Comparison of ENCODE assay signal across 28 cellular contexts in the genomic region with DNA sequence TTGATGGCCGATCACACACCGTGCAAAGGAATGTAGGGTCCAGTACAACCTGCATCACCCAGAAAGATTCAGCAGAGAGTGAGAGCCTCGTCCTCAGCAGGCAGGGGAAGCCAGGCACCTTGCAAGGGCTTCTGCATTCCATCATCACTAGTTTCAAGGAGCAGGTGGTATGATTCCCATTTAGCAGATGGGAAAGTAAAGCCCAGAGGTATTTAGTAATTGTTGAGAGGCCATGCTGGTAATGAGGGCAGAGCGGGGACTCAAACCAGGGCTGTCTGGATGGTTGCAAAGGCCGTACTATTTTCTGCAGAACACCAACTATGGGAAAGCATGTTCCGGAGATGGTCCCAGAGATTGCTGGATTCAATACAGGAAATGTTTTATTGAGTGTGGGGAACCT.
DNase-seq lines count a peak whose midpoint lies in the region; ATAC-seq, FAIRE-seq and TF ChIP-seq lines count a peak whose summit lies in the region.
"Had no signal": no experiment of that assay in that cellular context is flagged by ENCODE, and none has a peak within 500 bp of the region (broad histone marks: within the 10 kb centered on the region; RNA-seq: fewer than 3 reads in every experiment).

No MANE protein-coding gene starts in this region.

- H2AK5ac ChIP-seq in trophoblast cell (ENCODE audit: low read length), result no peak overlapping the region

- no peak overlapping the region for H4K8ac ChIP-seq in trophoblast cell (ENCODE audit: low read depth, low read length)

- TF ChIP-seq EP300 in HepG2 (IDR thresholded peaks at IDR 0.05; ENCODE audit: low read depth in 2 of 2, low read length in 2 of 2) (no peak), HepG2 (CRISPR knock-in tag; IDR thresholded peaks at IDR 0.05; ENCODE audit: borderline replicate concordance) (no peak)

- H3K9me3 ChIP-seq in HepG2 (ENCODE audit: low read length) (no peaks in the 10 kb centered on the region), right lobe of liver (no peaks in the 10 kb centered on the region), trophoblast cell (ENCODE audit: insufficient read depth, low read depth, low read length) (no peaks in the 10 kb centered on the region)
- H3K9me3 ChIP-seq: body of pancreas, tibial nerve had no signal

- no peak for TF ChIP-seq RAD21 in HepG2 (CRISPR knock-in tag; IDR thresholded peaks at IDR 0.05)

- peaks cover 3% of the 10 kb centered on the region for H3K27me3 Mint-ChIP-seq in activated T-helper 1 cell treated with anti-CD3 and anti-CD28 coated beads, Interleukin-12 subunit alpha, Interleukin-12 subunit beta, Interleukin-2, Interleukin-4 antibody, amounts not matched to agents 30 ng/mL and 10 ng/mL and 1 ng/mL, durations not matched to agents 14 hours and 24 hours and 36 hours (ENCODE audit: insufficient read depth)

- H3K36me3 ChIP-seq in HepG2 (replicated peaks in 1 of 2; ENCODE audit: control insufficient read depth in 1 of 2, insufficient read depth in 2 of 2, low read length in 2 of 2) (no peaks in the 10 kb centered on the region), right lobe of liver (no peaks in the 10 kb centered on the region), trophoblast cell (ENCODE audit: control insufficient read depth in 1 of 2, insufficient read depth in 2 of 2, low read length in 2 of 2) (no peaks in the 10 kb centered on the region)
- H3K36me3 ChIP-seq: tibial nerve had no signal

- no peaks in the 10 kb centered on the region for H4K20me1 ChIP-seq in HepG2 (ENCODE audit: insufficient read depth, low read length)

- H2AFZ ChIP-seq in HepG2 (ENCODE audit: low read length) (no peak overlapping the region), trophoblast cell (ENCODE audit: insufficient read depth, low read length, poor library complexity) (no peak overlapping the region)

- BruUV-seq in HepG2 (replicated peaks; lab: Mats Ljungman, UMichigan), result no TSS peak

- FAIRE-seq in HepG2 (lab: Jason Lieb, UNC), result no peak
- FAIRE-seq: islet of Langerhans had no signal

- no peak overlapping the region for H3K4ac ChIP-seq in trophoblast cell (ENCODE audit: low read depth, low read length)

- no peak overlapping the region for H3K4me3 Mint-ChIP-seq in activated T-helper 1 cell treated with anti-CD3 and anti-CD28 coated beads, Interleukin-12 subunit alpha, Interleukin-12 subunit beta, Interleukin-2, Interleukin-4 antibody, amounts not matched to agents 30 ng/mL and 10 ng/mL and 1 ng/mL, durations not matched to agents 14 hours and 24 hours and 36 hours
- H3K4me3 Mint-ChIP-seq: mesothelial cell of epicardium; naive thymus-derived CD4-positive, alpha-beta T cell; stimulated activated naive CD8-positive, alpha-beta T cell treated with anti-CD3 and anti-CD28 coated beads, Interleukin-15, amount 100 ng/mL, for 72 hours had no signal

- H3K4me1 ChIP-seq in HepG2 (ENCODE audit: insufficient read depth, low read length) (0 out of 2 replicates have a peak, but pooled peaks cover 7% of the 10 kb centered on the region), right lobe of liver (no peaks in the 10 kb centered on the region), trophoblast cell (ENCODE audit: control insufficient read depth in 1 of 2, insufficient read depth in 2 of 2, low read length in 2 of 2) (peaks cover 6 to 17% of the 10 kb centered on the region in 2 experiments)

- H3K27ac Mint-ChIP-seq in activated T-helper 1 cell treated with anti-CD3 and anti-CD28 coated beads, Interleukin-12 subunit alpha, Interleukin-12 subunit beta, Interleukin-2, Interleukin-4 antibody, amounts not matched to agents 30 ng/mL and 10 ng/mL and 1 ng/mL, durations not matched to agents 14 hours and 24 hours and 36 hours, result no peak overlapping the region
- H3K27ac Mint-ChIP-seq: mesothelial cell of epicardium; naive thymus-derived CD4-positive, alpha-beta T cell; stimulated activated naive CD8-positive, alpha-beta T cell treated with anti-CD3 and anti-CD28 coated beads, Interleukin-15, amount 100 ng/mL, for 72 hours had no signal

- CTCF ChIA-PET in HepG2 (lab: Yijun Ruan, JAX; ENCODE audit: low intra/inter-chr PET ratio, low total read pairs), result no interaction called here

- no peak overlapping the region for H4K91ac ChIP-seq in trophoblast cell (ENCODE audit: low read depth, low read length)

- no peak overlapping the region for H2BK120ac ChIP-seq in trophoblast cell (ENCODE audit: insufficient read depth, low read length, poor library complexity)

- no peak for TF ChIP-seq POLR2A in HepG2 (IDR thresholded peaks at IDR 0.05; ENCODE audit: insufficient read depth in 1 of 2, low read depth in 2 of 2, low read length in 2 of 2)
- no peak for TF ChIP-seq POLR2A in right lobe of liver (IDR thresholded peaks at IDR 0.05)

- H2BK12ac ChIP-seq in trophoblast cell (ENCODE audit: low read length), result no peak overlapping the region

- no peak overlapping the region for H3K18ac ChIP-seq in trophoblast cell (ENCODE audit: low read length)

- H4K12ac ChIP-seq in trophoblast cell (ENCODE audit: low read depth, low read length), result no peak overlapping the region

- H3K27me3 ChIP-seq in HepG2 (ENCODE audit: control insufficient read depth in 1 of 2, insufficient read depth in 2 of 2, low read length in 2 of 2) (peaks cover 0 to 42% of the 10 kb centered on the region in 2 experiments; a peak in 4 of 5 replicates), right lobe of liver (no peaks in the 10 kb centered on the region), dorsolateral prefrontal cortex (peaks cover 0 to 4% (median 0%) of the 10 kb centered on the region in 45 donors), trophoblast cell (ENCODE audit: insufficient read depth, low read length) (no peaks in the 10 kb centered on the region)
- H3K27me3 ChIP-seq: body of pancreas, tibial nerve had no signal

- POLR2A ChIA-PET in HepG2 (lab: Yijun Ruan, JAX), result no interaction called here

- H3K9ac ChIP-seq in HepG2 (ENCODE audit: insufficient read depth, low read depth, low read length) (no peak overlapping the region), trophoblast cell (ENCODE audit: low read length) (no peak overlapping the region)

- no peaks in the 10 kb centered on the region for H3K9me3 Mint-ChIP-seq in activated T-helper 1 cell treated with anti-CD3 and anti-CD28 coated beads, Interleukin-12 subunit alpha, Interleukin-12 subunit beta, Interleukin-2, Interleukin-4 antibody, amounts not matched to agents 30 ng/mL and 10 ng/mL and 1 ng/mL, durations not matched to agents 14 hours and 24 hours and 36 hours
- H3K9me3 Mint-ChIP-seq: mesothelial cell of epicardium; stimulated activated naive CD8-positive, alpha-beta T cell treated with anti-CD3 and anti-CD28 coated beads, Interleukin-15, amount 100 ng/mL, for 72 hours had no signal

- H3K27ac ChIP-seq in HepG2 (ENCODE audit: extremely low read length, insufficient read depth, low read length), result no peak overlapping the region
- H3K27ac ChIP-seq in right lobe of liver, result no peak overlapping the region
- peak overlapping the region in 49 of 59 donors; percentile 21 to 87 (median 75) for H3K27ac ChIP-seq in dorsolateral prefrontal cortex
- no peak overlapping the region for H3K27ac ChIP-seq in trophoblast cell (ENCODE audit: low read depth, low read length)
- H3K27ac ChIP-seq: epithelial cell of prostate had no signal

- H3K4me2 ChIP-seq in HepG2 (ENCODE audit: low read depth, low read length) (no peak overlapping the region), trophoblast cell (ENCODE audit: low read length) (no peak overlapping the region)

- in situ Hi-C loops in HepG2 (cut with HindIII; ENCODE audit: extremely low pct_ligation_motif_present, low pct_unique_long_range_greater_than_20kb), result no loop called here

- H3K79me1 ChIP-seq in trophoblast cell (ENCODE audit: low read length), result no peaks in the 10 kb centered on the region

- ATAC-seq in HepG2 (no peak), right lobe of liver (no peak)
- ATAC-seq: naive thymus-derived CD4-positive, alpha-beta T cell; PC-3; stimulated activated naive CD8-positive, alpha-beta T cell treated with anti-CD3 and anti-CD28 coated beads, Interleukin-15, amount 100 ng/mL, for 72 hours had no signal

- no peak overlapping the region for H3K14ac ChIP-seq in trophoblast cell (ENCODE audit: low read length)

- intact Hi-C loops in HepG2 (cut with micrococcal nuclease; ENCODE audit: unreplicated experiment), result no loop called here
- intact Hi-C loops in right lobe of liver (cut with DNase I), result no loop called here
- intact Hi-C loops in dorsolateral prefrontal cortex (cut with DNase I), result loop anchor here in 1 of 2 donors (5.0 kb wide), 1 partner anchor 117 kb away; no protein-coding TSS in a partner anchor
- intact Hi-C loops in activated T-helper 1 cell treated with anti-CD3 and anti-CD28 coated beads, Interleukin-12 subunit alpha, Interleukin-12 subunit beta, Interleukin-2, Interleukin-4 antibody, amounts not matched to agents 30 ng/mL and 10 ng/mL and 1 ng/mL, durations not matched to agents 14 hours and 24 hours and 36 hours (cut with micrococcal nuclease), result no loop called here

- H3K79me2 ChIP-seq in HepG2 (ENCODE audit: insufficient read depth, low read length) (no peaks in the 10 kb centered on the region), trophoblast cell (ENCODE audit: control insufficient read depth, insufficient read depth, low read length, poor library complexity) (no peaks in the 10 kb centered on the region)

- no peak overlapping the region for H2BK5ac ChIP-seq in trophoblast cell (ENCODE audit: low read depth, low read length, poor library complexity)

- H3K4me3 ChIP-seq in HepG2 (replicated peaks in 1 of 3; ENCODE audit: insufficient read depth in 1 of 3, low read depth in 2 of 3, low read length in 3 of 3), result no peak overlapping the region
- H3K4me3 ChIP-seq in right lobe of liver, result no peak overlapping the region
- H3K4me3 ChIP-seq in dorsolateral prefrontal cortex, result no peak overlapping the region
- H3K4me3 ChIP-seq in trophoblast cell (ENCODE audit: low read depth, low read length), result no peak overlapping the region
- H3K4me3 ChIP-seq: body of pancreas, tibial nerve had no signal

- TF ChIP-seq CTCF in HepG2 (CRISPR knock-in tag; IDR thresholded peaks at IDR 0.05) (no peak), right lobe of liver (IDR thresholded peaks at IDR 0.05) (no peak), dorsolateral prefrontal cortex (IDR thresholded peaks at IDR 0.05 in 54 of 56, conservative IDR thresholded peaks at IDR 0.05 in 2 of 56; ENCODE audit: low read depth in 1 of 56, partially characterized antibody in 56 of 56) (no peak)

- no peak overlapping the region for H3K23ac ChIP-seq in trophoblast cell (ENCODE audit: low read length)

- no peaks in the 10 kb centered on the region for H3K36me3 Mint-ChIP-seq in activated T-helper 1 cell treated with anti-CD3 and anti-CD28 coated beads, Interleukin-12 subunit alpha, Interleukin-12 subunit beta, Interleukin-2, Interleukin-4 antibody, amounts not matched to agents 30 ng/mL and 10 ng/mL and 1 ng/mL, durations not matched to agents 14 hours and 24 hours and 36 hours (ENCODE audit: low read depth)
- H3K36me3 Mint-ChIP-seq: mesothelial cell of epicardium; naive thymus-derived CD4-positive, alpha-beta T cell had no signal

- 48% methylated on average over 6 of the region's 6 CpGs for WGBS in HepG2 (ENCODE audit: low lambda C conversion rate)
- WGBS in right lobe of liver (ENCODE audit: insufficient coverage, low coverage, low lambda C conversion rate, missing lambda C conversion rate), result 84% methylated on average over 6 of the region's 6 CpGs
- WGBS in trophoblast cell (ENCODE audit: extremely low coverage, insufficient coverage, insufficient read length), result no CpG with 5 or more reads among the region's 6 CpGs

- DNase-seq in HepG2 (ENCODE audit: low spot score) (no peak), right lobe of liver (no peak), dorsolateral prefrontal cortex (no peak), trophoblast cell (peak; percentile 80 to 94), midbrain (lab: John Stamatoyannopoulos, UW) (no peak), DMS153 (lab: John Stamatoyannopoulos, UW) (no peak)
- no peak for DNase-seq in activated T-helper 1 cell treated with anti-CD3 and anti-CD28 coated beads, Interleukin-12 subunit alpha, Interleukin-12 subunit beta, Interleukin-2, Interleukin-4 antibody, amounts not matched to agents 30 ng/mL and 10 ng/mL and 1 ng/mL, durations not matched to agents 14 hours and 24 hours and 36 hours (ENCODE audit: low spot score)
- no peak for DNase-seq in activated T-cell treated with anti-CD3 and anti-CD28 coated beads, Interleukin-2, amount 50 U/mL, for 48 hours
- DNase-seq: activated CD4-positive, alpha-beta T cell treated with anti-CD3 and anti-CD28 coated beads, Interleukin-2, amount 50 U/mL, for 48 hours; activated naive CD4-positive, alpha-beta T cell treated with Interleukin-2 at 50 U/mL for 16 hours; body of pancreas; effector memory CD4-positive, alpha-beta T cell; glutamatergic neuron; Karpas-422; naive thymus-derived CD4-positive, alpha-beta T cell; NCI-H1417; NCI-H2029 treated with DMSO at 0.1 percent for 48 hours; NCI-H526; NK-92 treated with Interleukin-12 subunit alpha and Interleukin-12 subunit beta, amount 100 ng/mL, for 24 hours; PC-3; SHP77; stimulated activated CD4-positive, alpha-beta T cell treated with anti-CD3 and anti-CD28 coated beads, Interleukin-1b, Interleukin-23, amount 100 ng/mL, for 48 hours; stimulated activated naive CD8-positive, alpha-beta T cell treated with anti-CD3 and anti-CD28 coated beads, Interleukin-15, amount 100 ng/mL, for 72 hours; T-helper 2 cell had no signal

- H3K4me1 Mint-ChIP-seq in activated T-helper 1 cell treated with anti-CD3 and anti-CD28 coated beads, Interleukin-12 subunit alpha, Interleukin-12 subunit beta, Interleukin-2, Interleukin-4 antibody, amounts not matched to agents 30 ng/mL and 10 ng/mL and 1 ng/mL, durations not matched to agents 14 hours and 24 hours and 36 hours (ENCODE audit: low read depth), result peaks cover 20% of the 10 kb centered on the region

Comparison
In these comparisons a context has a peak if more than half of its experiments do, and no peak if none do; other contexts are left out.
1. DNase-seq: peak in trophoblast cell (2 of 2); none in HepG2 (single experiment), right lobe of liver (0 of 3), dorsolateral prefrontal cortex (0 of 10), midbrain (single experiment), DMS153 (single experiment), activated T-helper 1 cell treated with anti-CD3 and anti-CD28 coated beads, Interleukin-12 subunit alpha, Interleukin-12 subunit beta, Interleukin-2, Interleukin-4 antibody, amounts not matched to agents 30 ng/mL and 10 ng/mL and 1 ng/mL, durations not matched to agents 14 hours and 24 hours and 36 hours (single experiment) and activated T-cell treated with anti-CD3 and anti-CD28 coated beads, Interleukin-2, amount 50 U/mL, for 48 hours (0 of 2).
2. H3K27ac ChIP-seq: peak in dorsolateral prefrontal cortex (49 of 59); none in HepG2 (single experiment), right lobe of liver (0 of 3) and trophoblast cell (single experiment).